ENCODE assay signal across 8 cellular contexts in genomic region chr6:151044465-151045441, GRCh38.
DNase-seq lines count a peak whose midpoint lies in the region; ATAC-seq and TF ChIP-seq lines count a peak whose summit lies in the region.

No MANE protein-coding gene starts in this region.

- TF ChIP-seq CTCF in HFFc6 (IDR thresholded peaks at IDR 0.05): no peak

- peak overlapping the region; percentile 95 for H3K27ac Mint-ChIP-seq in HFFc6
- H3K27ac Mint-ChIP-seq in activated T-helper 1 cell treated with anti-CD3 and anti-CD28 coated beads, Interleukin-12 subunit alpha, Interleukin-12 subunit beta, Interleukin-2, Interleukin-4 antibody, amounts not matched to agents 30 ng/mL and 10 ng/mL and 1 ng/mL, durations not matched to agents 14 hours and 24 hours and 36 hours: no peak overlapping the region

- intact Hi-C loops in left cardiac atrium (cut with DNase I): no loop called here
- intact Hi-C loops in activated T-helper 1 cell treated with anti-CD3 and anti-CD28 coated beads, Interleukin-12 subunit alpha, Interleukin-12 subunit beta, Interleukin-2, Interleukin-4 antibody, amounts not matched to agents 30 ng/mL and 10 ng/mL and 1 ng/mL, durations not matched to agents 14 hours and 24 hours and 36 hours (cut with micrococcal nuclease): no loop called here

- peaks cover 1% of the 10 kb centered on the region for H3K27me3 Mint-ChIP-seq in HFFc6 (ENCODE audit: insufficient read depth)
- no peaks in the 10 kb centered on the region for H3K27me3 Mint-ChIP-seq in activated T-helper 1 cell treated with anti-CD3 and anti-CD28 coated beads, Interleukin-12 subunit alpha, Interleukin-12 subunit beta, Interleukin-2, Interleukin-4 antibody, amounts not matched to agents 30 ng/mL and 10 ng/mL and 1 ng/mL, durations not matched to agents 14 hours and 24 hours and 36 hours (ENCODE audit: insufficient read depth)

- peak overlapping the region; percentile 50; the same call in 1 of the 2 replicates for H3K27ac ChIP-seq in SK-N-MC

- peak; percentile 53 for DNase-seq in HFFc6
- no peak for DNase-seq in SK-N-MC (ENCODE audit: low read depth, low spot score)
- DNase-seq in left cardiac atrium: peak; percentile 68
- peak; percentile 84 for DNase-seq in skeletal muscle cell (ENCODE audit: low read depth)
- DNase-seq in activated T-helper 1 cell treated with anti-CD3 and anti-CD28 coated beads, Interleukin-12 subunit alpha, Interleukin-12 subunit beta, Interleukin-2, Interleukin-4 antibody, amounts not matched to agents 30 ng/mL and 10 ng/mL and 1 ng/mL, durations not matched to agents 14 hours and 24 hours and 36 hours (ENCODE audit: low spot score): no peak
- no peak for DNase-seq in GM19240 (ENCODE audit: insufficient read length, low spot score)
- DNase-seq in GOT3 (lab: John Stamatoyannopoulos, UW): no peak
- DNase-seq in CD1c-positive myeloid dendritic cell (ENCODE audit: extremely low spot score): no peak

- H3K36me3 ChIP-seq in SK-N-MC (ENCODE audit: insufficient read depth, low read length): peaks cover 7% of the 10 kb centered on the region; the same call in 1 of the 2 replicates

- peak in 1 of 2 donors; percentile 59 for ATAC-seq in left cardiac atrium

- no peak overlapping the region for H3K9ac ChIP-seq in SK-N-MC (ENCODE audit: insufficient read length)

- H3K9me3 ChIP-seq in SK-N-MC (ENCODE audit: low read depth, low read length): no peaks in the 10 kb centered on the region

- peaks cover 63% of the 10 kb centered on the region for H3K4me1 Mint-ChIP-seq in HFFc6 (ENCODE audit: low read depth)
- no peaks in the 10 kb centered on the region for H3K4me1 Mint-ChIP-seq in activated T-helper 1 cell treated with anti-CD3 and anti-CD28 coated beads, Interleukin-12 subunit alpha, Interleukin-12 subunit beta, Interleukin-2, Interleukin-4 antibody, amounts not matched to agents 30 ng/mL and 10 ng/mL and 1 ng/mL, durations not matched to agents 14 hours and 24 hours and 36 hours (ENCODE audit: low read depth)

- H3K4me3 ChIP-seq in SK-N-MC (peak overlapping the region; percentile 40), skeletal muscle cell (ENCODE audit: low read depth, low read length) (no peak overlapping the region)

- no peaks in the 10 kb centered on the region for H3K9me3 Mint-ChIP-seq in HFFc6
- peaks cover 19% of the 10 kb centered on the region for H3K9me3 Mint-ChIP-seq in activated T-helper 1 cell treated with anti-CD3 and anti-CD28 coated beads, Interleukin-12 subunit alpha, Interleukin-12 subunit beta, Interleukin-2, Interleukin-4 antibody, amounts not matched to agents 30 ng/mL and 10 ng/mL and 1 ng/mL, durations not matched to agents 14 hours and 24 hours and 36 hours

- peak overlapping the region; percentile 71 for H3K4me3 Mint-ChIP-seq in HFFc6
- H3K4me3 Mint-ChIP-seq in activated T-helper 1 cell treated with anti-CD3 and anti-CD28 coated beads, Interleukin-12 subunit alpha, Interleukin-12 subunit beta, Interleukin-2, Interleukin-4 antibody, amounts not matched to agents 30 ng/mL and 10 ng/mL and 1 ng/mL, durations not matched to agents 14 hours and 24 hours and 36 hours: no peak overlapping the region

- H3K36me3 Mint-ChIP-seq in HFFc6 (ENCODE audit: low read depth): peaks cover 35% of the 10 kb centered on the region
- peaks cover 38% of the 10 kb centered on the region for H3K36me3 Mint-ChIP-seq in activated T-helper 1 cell treated with anti-CD3 and anti-CD28 coated beads, Interleukin-12 subunit alpha, Interleukin-12 subunit beta, Interleukin-2, Interleukin-4 antibody, amounts not matched to agents 30 ng/mL and 10 ng/mL and 1 ng/mL, durations not matched to agents 14 hours and 24 hours and 36 hours (ENCODE audit: low read depth)

Comparison
In these comparisons a context has a peak if more than half of its experiments do, and no peak if none do; other contexts are left out.
1. DNase-seq: peak in HFFc6 (single experiment), left cardiac atrium (single experiment) and skeletal muscle cell (single experiment); none in SK-N-MC (single experiment), activated T-helper 1 cell treated with anti-CD3 and anti-CD28 coated beads, Interleukin-12 subunit alpha, Interleukin-12 subunit beta, Interleukin-2, Interleukin-4 antibody, amounts not matched to agents 30 ng/mL and 10 ng/mL and 1 ng/mL, durations not matched to agents 14 hours and 24 hours and 36 hours (single experiment), GM19240 (single experiment), GOT3 (single experiment) and CD1c-positive myeloid dendritic cell (single experiment).